Comparison of ENCODE assay signal across 21 cellular contexts in the genomic region with DNA sequence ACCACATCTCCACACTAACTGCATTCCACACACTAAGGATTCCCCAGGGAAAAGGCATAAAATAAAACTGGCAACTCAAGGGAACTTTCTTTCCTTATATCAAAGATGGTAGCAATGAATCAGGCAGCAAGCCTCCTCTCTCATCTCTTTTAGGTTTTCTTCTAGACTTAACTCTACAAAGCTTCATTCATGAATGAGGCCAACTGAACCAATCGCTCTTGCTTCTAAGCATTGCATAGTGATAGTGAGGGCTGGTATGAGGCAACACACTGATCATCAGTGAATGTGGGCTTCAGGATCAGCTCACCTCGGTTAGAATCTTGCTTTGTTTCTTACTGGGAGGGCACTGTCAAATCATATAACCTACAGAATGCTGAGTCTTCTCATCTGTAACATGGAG.
A peak's percentile ranks its signal among the peaks of the same experiment; 100 is the strongest.
DNase-seq lines count a peak whose midpoint lies in the region; TF ChIP-seq lines count a peak whose summit lies in the region.
"Had no signal": no experiment of that assay in that cellular context is flagged by ENCODE, and none has a peak within 500 bp of the region (broad histone marks: within the 10 kb centered on the region; RNA-seq: fewer than 3 reads in every experiment).

No MANE protein-coding gene starts in this region.

- no peak overlapping the region for H3K27ac ChIP-seq in BLaER1 treated with 17β-estradiol and CSF1 and Interleukin-3, amounts not matched to agents 10 nM and 100 nM
- H3K27ac ChIP-seq in OCI-LY3 (ENCODE audit: low read length) (no peak overlapping the region), OCI-LY7 (ENCODE audit: low read depth, low read length, poor library complexity, severe bottlenecking) (no peak overlapping the region)

- no peak overlapping the region for H3K4me3 ChIP-seq in BLaER1 treated with 17β-estradiol and CSF1 and Interleukin-3, amounts not matched to agents 10 nM and 100 nM
- H3K4me3 ChIP-seq in OCI-LY3 (ENCODE audit: low read length) (no peak overlapping the region), OCI-LY7 (ENCODE audit: low read depth, low read length, poor library complexity, severe bottlenecking) (no peak overlapping the region)
- H3K4me3 ChIP-seq: GM12878 had no signal

- 0 out of 22 replicates have a peak, but pooled peaks cover 0 to 6% (median 0%) of the 10 kb centered on the region in 11 experiments for H3K36me3 ChIP-seq in BLaER1 treated with 17β-estradiol and CSF1 and Interleukin-3, amounts not matched to agents 10 nM and 100 nM
- H3K36me3 ChIP-seq in OCI-LY3 (replicated peaks; ENCODE audit: low read depth, low read length) (no peaks in the 10 kb centered on the region), OCI-LY7 (ENCODE audit: insufficient read depth, low read length) (no peaks in the 10 kb centered on the region)
- H3K36me3 ChIP-seq: BE2C had no signal

- no peak overlapping the region for H3K9ac ChIP-seq in BLaER1 treated with 17β-estradiol and CSF1 and Interleukin-3, amounts not matched to agents 10 nM and 100 nM
- no peak overlapping the region for H3K9ac ChIP-seq in OCI-LY3 (ENCODE audit: low read length)

- peaks cover 25 to 56% (median 38%) of the 10 kb centered on the region in 11 experiments for H3K9me3 ChIP-seq in BLaER1 treated with 17β-estradiol and CSF1 and Interleukin-3, amounts not matched to agents 10 nM and 100 nM (replicated peaks in 1 of 11)
- H3K9me3 ChIP-seq in OCI-LY3 (ENCODE audit: insufficient read depth, low read length) (peaks cover 4% of the 10 kb centered on the region; the same call in 1 of the 2 replicates), OCI-LY7 (ENCODE audit: low read length) (peaks cover 13% of the 10 kb centered on the region; the same call in 1 of the 2 replicates)

- H3K79me2 ChIP-seq in OCI-LY3 (ENCODE audit: low read length) = no peaks in the 10 kb centered on the region
- H3K79me2 ChIP-seq in OCI-LY7 (ENCODE audit: insufficient read depth, low read depth, low read length) = no peaks in the 10 kb centered on the region

- H3K4me2 ChIP-seq in BLaER1 treated with 17β-estradiol and CSF1 and Interleukin-3, amounts not matched to agents 10 nM and 100 nM = peak overlapping the region in 6 of 11 experiments; percentile 19 to 59 (median 39); a peak in 11 of 22 replicates
- no peak overlapping the region for H3K4me2 ChIP-seq in OCI-LY3 (ENCODE audit: low read length)
- no peak overlapping the region for H3K4me2 ChIP-seq in OCI-LY7 (ENCODE audit: low read length)

- TF ChIP-seq CTCF in OCI-LY3 (IDR thresholded peaks at IDR 0.05; ENCODE audit: low read depth, low read length) = no peak
- no peak for TF ChIP-seq CTCF in OCI-LY7 (conservative IDR thresholded peaks at IDR 0.05; ENCODE audit: low read length)

- H4K20me1 ChIP-seq in BLaER1 treated with 17β-estradiol and CSF1 and Interleukin-3, amounts not matched to agents 10 nM and 100 nM = no peaks in the 10 kb centered on the region
- H4K20me1 ChIP-seq in OCI-LY3 (ENCODE audit: insufficient read depth, low read length) (no peaks in the 10 kb centered on the region), OCI-LY7 (ENCODE audit: insufficient read depth, low read length) (no peaks in the 10 kb centered on the region)

- H3K4me1 ChIP-seq in BLaER1 treated with 17β-estradiol and CSF1 and Interleukin-3, amounts not matched to agents 10 nM and 100 nM = peaks cover 0 to 25% (median 12%) of the 10 kb centered on the region in 10 experiments; a peak in 10 of 20 replicates
- H3K4me1 ChIP-seq in OCI-LY3 (ENCODE audit: low read length) (no peaks in the 10 kb centered on the region), OCI-LY7 (ENCODE audit: insufficient read depth, low read length, poor library complexity, severe bottlenecking) (no peaks in the 10 kb centered on the region)

- no peaks in the 10 kb centered on the region for H3K27me3 ChIP-seq in BLaER1 treated with 17β-estradiol and CSF1 and Interleukin-3, amounts not matched to agents 10 nM and 100 nM
- no peaks in the 10 kb centered on the region for H3K27me3 ChIP-seq in OCI-LY3 (ENCODE audit: low read depth, low read length)
- H3K27me3 ChIP-seq: BE2C had no signal

- no peaks in the 10 kb centered on the region for H3K9me2 ChIP-seq in OCI-LY7 (ENCODE audit: insufficient read depth, low read length)

- POLR2A ChIA-PET in OCI-LY7 (lab: Charles Lee) = no interaction called here

- intact Hi-C loops in OCI-LY7 (cut with micrococcal nuclease; ENCODE audit: unreplicated experiment) = no loop called here

- no TSS peak for BruUV-seq in OCI-LY7 (replicated peaks; lab: Mats Ljungman, UMichigan)

- H2AFZ ChIP-seq in OCI-LY3 (ENCODE audit: low read depth, low read length) (0 out of 2 replicates have a peak overlapping the region, but pooled peaks have one; percentile 34), OCI-LY7 (ENCODE audit: low read length) (no peak overlapping the region)

- CTCF ChIA-PET in OCI-LY7 (lab: Charles Lee; ENCODE audit: unreplicated experiment) = no interaction called here

- DNase-seq in NCI-H526 treated with DMSO at 0.1 percent for 48 hours (lab: John Stamatoyannopoulos, UW) = no peak
- DNase-seq in OCI-LY7 (ENCODE audit: low spot score) = no peak
- no peak for DNase-seq in hepatic stellate cell (ENCODE audit: low spot score)
- DNase-seq: 8988T; ACHN; BE2C; C1 segment of cervical spinal cord; CD4-positive, alpha-beta memory T cell; CD4-positive, CD25-positive, alpha-beta regulatory T cell; CD8-positive, alpha-beta memory T cell; COR-L47; DMS 273 treated with DMSO at 0.1 percent for 48 hours; DMS153; DMS53; DMS79; DND-41; EL; GDM1 had no signal

Comparison
In these comparisons a context has a peak if more than half of its experiments do, and no peak if none do; other contexts are left out.
1. H3K4me2 ChIP-seq: peak in BLaER1 treated with 17β-estradiol and CSF1 and Interleukin-3, amounts not matched to agents 10 nM and 100 nM (6 of 11); none in OCI-LY3 (single experiment) and OCI-LY7 (single experiment).